20 cellular contexts compared by ENCODE assay signal in the genomic region with DNA sequence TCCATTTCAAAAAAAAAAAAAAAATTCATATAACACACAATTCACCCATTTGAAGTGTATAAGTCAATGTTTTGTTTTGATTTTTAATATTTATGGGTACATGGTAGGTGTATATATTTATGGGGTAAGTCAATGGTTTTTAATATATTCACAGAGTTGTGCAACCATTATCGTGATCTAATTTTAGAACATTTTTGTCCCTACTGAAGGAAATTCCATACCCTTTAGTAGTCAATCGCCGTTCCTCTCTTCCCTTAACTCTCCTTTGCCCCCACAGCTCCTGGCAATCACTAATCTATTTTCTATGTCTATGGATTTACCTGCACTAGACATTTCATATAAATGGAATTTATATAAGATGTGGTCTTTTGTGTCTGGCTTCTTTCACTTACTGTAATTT.
DNase-seq lines count a peak whose midpoint lies in the region; ATAC-seq, FAIRE-seq and TF ChIP-seq lines count a peak whose summit lies in the region.
"Had no signal": no experiment of that assay in that cellular context is flagged by ENCODE, and none has a peak within 500 bp of the region (broad histone marks: within the 10 kb centered on the region; RNA-seq: fewer than 3 reads in every experiment).

No MANE protein-coding gene starts in this region.

- H3F3A ChIP-seq in SK-N-SH (replicated peaks; ENCODE audit: insufficient read depth), result no peaks in the 10 kb centered on the region

- no peaks in the 10 kb centered on the region for H3K9me1 ChIP-seq in K562 (ENCODE audit: control insufficient read depth, insufficient read depth, low read length)

- no peak for TF ChIP-seq RAD21 in SK-N-SH (IDR thresholded peaks at IDR 0.05; ENCODE audit: low read length)
- no peak for TF ChIP-seq RAD21 in K562 (CRISPR knock-in tag; conservative IDR thresholded peaks at IDR 0.05 in 1 of 2, IDR thresholded peaks at IDR 0.05 in 1 of 2)

- H3K9me3 Mint-ChIP-seq in stimulated activated naive B cell treated with anti-CD40 and anti-IgM and Interleukin-4, amounts not matched to agents 10 μg/mL and 1 μg/mL and 100 μg/mL, for 72 hours, result peaks cover 0 to 1% of the 10 kb centered on the region in 2 donors
- H3K9me3 Mint-ChIP-seq in endodermal cell, result no peaks in the 10 kb centered on the region

- TF ChIP-seq CTCF in SK-N-SH (IDR thresholded peaks at IDR 0.05) (no peak), K562 (IDR thresholded peaks at IDR 0.05 in 2 of 3, conservative IDR thresholded peaks at IDR 0.05 in 1 of 3; ENCODE audit: insufficient read depth in 2 of 3, low read depth in 1 of 3, low read length in 3 of 3) (no peak), fibroblast of the aortic adventitia (IDR thresholded peaks at IDR 0.05; ENCODE audit: insufficient read depth, low read length) (no peak), ascending aorta (IDR thresholded peaks at IDR 0.05) (no peak), endodermal cell (conservative IDR thresholded peaks at IDR 0.05) (no peak)

- no peak overlapping the region for H2AFZ ChIP-seq in SK-N-SH (ENCODE audit: low read depth)
- H2AFZ ChIP-seq in K562 (ENCODE audit: low read depth, low read length), result no peak overlapping the region

- H3K9me2 ChIP-seq in SK-N-SH, result no peaks in the 10 kb centered on the region

- H3K4me2 ChIP-seq in SK-N-SH (no peak overlapping the region), K562 (ENCODE audit: insufficient read depth, low read length) (no peak overlapping the region)
- H3K4me2 ChIP-seq: BLaER1 treated with 17β-estradiol and CSF1 and Interleukin-3, amounts not matched to agents 10 nM and 100 nM had no signal

- peak overlapping the region; percentile 2 to 9 for H3K4me3 Mint-ChIP-seq in stimulated activated naive B cell treated with anti-CD40 and anti-IgM and Interleukin-4, amounts not matched to agents 10 μg/mL and 1 μg/mL and 100 μg/mL, for 72 hours
- H3K4me3 Mint-ChIP-seq in endodermal cell, result no peak overlapping the region

- POLR2A ChIA-PET in SK-N-SH (lab: Yijun Ruan, JAX), result no interaction called here
- POLR2A ChIA-PET in K562 (lab: Yijun Ruan, JAX), result interaction anchor here (0.8 to 1.0 kb wide), 2 partner anchors 10 to 51 kb away, joined by 3 read pairs; no protein-coding TSS in a partner anchor

- H3K36me3 Mint-ChIP-seq in stimulated activated naive B cell treated with anti-CD40 and anti-IgM and Interleukin-4, amounts not matched to agents 10 μg/mL and 1 μg/mL and 100 μg/mL, for 72 hours, result peaks cover 44 to 60% of the 10 kb centered on the region in 2 donors
- peaks cover 43% of the 10 kb centered on the region for H3K36me3 Mint-ChIP-seq in endodermal cell (ENCODE audit: low read depth)

- DNase-seq in SK-N-SH, result no peak
- no peak for DNase-seq in K562 (ENCODE audit: extremely low read depth in 1 of 4, low spot score in 3 of 4)
- peak; percentile 20 for DNase-seq in fibroblast of the aortic adventitia (ENCODE audit: low read depth)
- no peak for DNase-seq in stimulated activated naive B cell treated with anti-CD40 and anti-IgM and Interleukin-4, amounts not matched to agents 10 μg/mL and 1 μg/mL and 100 μg/mL, for 72 hours
- no peak for DNase-seq in ascending aorta (ENCODE audit: low spot score in 2 of 2)
- no peak for DNase-seq in HuH-7 (ENCODE audit: low spot score)
- DNase-seq in endodermal cell, result no peak
- DNase-seq: DMS 273 treated with DMSO at 0.1 percent for 48 hours, GOT3, MG63, NCI-H1092 treated with DMSO at 0.1 percent for 48 hours, NCI-H187, NCI-H446 treated with DMSO at 0.1 percent for 48 hours, NCI-H748 treated with DMSO at 0.1 percent for 48 hours, Right ventricle myocardium superior had no signal

- no peaks in the 10 kb centered on the region for H3K79me2 ChIP-seq in SK-N-SH (ENCODE audit: insufficient read depth)
- no peaks in the 10 kb centered on the region for H3K79me2 ChIP-seq in K562 (ENCODE audit: control insufficient read depth, insufficient read depth, low read length)

- H3K27me3 Mint-ChIP-seq in stimulated activated naive B cell treated with anti-CD40 and anti-IgM and Interleukin-4, amounts not matched to agents 10 μg/mL and 1 μg/mL and 100 μg/mL, for 72 hours, result no peaks in the 10 kb centered on the region
- H3K27me3 Mint-ChIP-seq in endodermal cell (ENCODE audit: insufficient read depth), result no peaks in the 10 kb centered on the region

- BruUV-seq in K562 (replicated peaks; lab: Mats Ljungman, UMichigan), result no TSS peak

- in situ Hi-C loops in K562 (cut with MboI), result no loop called here

- H4K20me1 ChIP-seq in SK-N-SH (ENCODE audit: insufficient read depth) (no peaks in the 10 kb centered on the region), K562 (replicated peaks; ENCODE audit: control insufficient read depth, insufficient read depth, low read length) (no peaks in the 10 kb centered on the region)
- H4K20me1 ChIP-seq: BLaER1 treated with 17β-estradiol and CSF1 and Interleukin-3, amounts not matched to agents 10 nM and 100 nM had no signal

- peak; percentile 28; the same call in 1 of the 3 replicates for ATAC-seq in SK-N-SH treated with all-trans-retinoic acid at 6 μM for 48 hours
- ATAC-seq in K562, result no peak
- no peak for ATAC-seq in stimulated activated naive B cell treated with anti-CD40 and anti-IgM and Interleukin-4, amounts not matched to agents 10 μg/mL and 1 μg/mL and 100 μg/mL, for 72 hours (replicated peaks)
- ATAC-seq: GM12878 had no signal

- H3K4me1 ChIP-seq in SK-N-SH (ENCODE audit: control insufficient read depth in 1 of 2, insufficient read depth in 2 of 2, low read depth in 1 of 2, low read length in 1 of 2) (no peaks in the 10 kb centered on the region; a peak in 1 of 4 replicates), K562 (replicated peaks in 1 of 2; ENCODE audit: control insufficient read depth in 2 of 2, insufficient read depth in 2 of 2, low read length in 2 of 2) (no peaks in the 10 kb centered on the region), ascending aorta (no peaks in the 10 kb centered on the region), endodermal cell (ENCODE audit: control insufficient read depth, insufficient read depth, low read length) (no peaks in the 10 kb centered on the region)
- H3K4me1 ChIP-seq: BLaER1 treated with 17β-estradiol and CSF1 and Interleukin-3, amounts not matched to agents 10 nM and 100 nM had no signal

- H3K27me3 ChIP-seq in SK-N-SH (ENCODE audit: insufficient read depth) (no peaks in the 10 kb centered on the region), K562 (ENCODE audit: control insufficient read depth in 2 of 2, insufficient read depth in 2 of 2, low read length in 2 of 2) (no peaks in the 10 kb centered on the region), ascending aorta (no peaks in the 10 kb centered on the region), endodermal cell (ENCODE audit: control insufficient read depth, insufficient read depth, low read length, poor library complexity, severe bottlenecking) (no peaks in the 10 kb centered on the region)
- H3K27me3 ChIP-seq: BLaER1 treated with 17β-estradiol and CSF1 and Interleukin-3, amounts not matched to agents 10 nM and 100 nM; MG63 had no signal

- H3K4me1 Mint-ChIP-seq in stimulated activated naive B cell treated with anti-CD40 and anti-IgM and Interleukin-4, amounts not matched to agents 10 μg/mL and 1 μg/mL and 100 μg/mL, for 72 hours, result peaks cover 22 to 37% of the 10 kb centered on the region in 2 donors
- no peaks in the 10 kb centered on the region for H3K4me1 Mint-ChIP-seq in endodermal cell

- H3K27ac ChIP-seq in SK-N-SH (ENCODE audit: low read depth in 2 of 2, low read length in 1 of 2) (no peak overlapping the region), K562 (ENCODE audit: extremely low read depth, low read depth, low read length) (no peak overlapping the region), ascending aorta (no peak overlapping the region), endodermal cell (ENCODE audit: low read depth, low read length) (no peak overlapping the region)
- H3K27ac ChIP-seq: 22Rv1; BLaER1 treated with 17β-estradiol and CSF1 and Interleukin-3, amounts not matched to agents 10 nM and 100 nM; HL-60 had no signal

- intact Hi-C loops in K562 (cut with micrococcal nuclease), result no loop called here
- intact Hi-C loops in ascending aorta (cut with DNase I), result no loop called here

- H3K9ac ChIP-seq in SK-N-SH (no peak overlapping the region), K562 (ENCODE audit: insufficient read depth in 1 of 2, low read depth in 2 of 2, low read length in 2 of 2) (no peak overlapping the region), endodermal cell (ENCODE audit: extremely low read depth, low read length, poor library complexity, severe bottlenecking) (no peak overlapping the region)
- H3K9ac ChIP-seq: BLaER1 treated with 17β-estradiol and CSF1 and Interleukin-3, amounts not matched to agents 10 nM and 100 nM had no signal

- H3K36me3 ChIP-seq in SK-N-SH (replicated peaks in 1 of 2; ENCODE audit: control insufficient read depth in 1 of 2, insufficient read depth in 2 of 2, low read length in 1 of 2), result peaks cover 21% of the 10 kb centered on the region in 2 experiments
- peaks cover 23% of the 10 kb centered on the region; the same call in 2 of the 3 replicates for H3K36me3 ChIP-seq in K562 (ENCODE audit: control insufficient read depth, insufficient read depth, low read length)
- peaks cover 41 to 58% of the 10 kb centered on the region in 2 donors for H3K36me3 ChIP-seq in ascending aorta
- peaks cover 36% of the 10 kb centered on the region for H3K36me3 ChIP-seq in endodermal cell (ENCODE audit: control insufficient read depth, insufficient read depth, low read length)

- 70% methylated on average over 3 of the region's 3 CpGs for WGBS in SK-N-SH (ENCODE audit: low lambda C conversion rate)
- WGBS in K562 (ENCODE audit: insufficient coverage, low coverage, missing lambda C conversion rate), result 94% methylated on average over 3 of the region's 3 CpGs
- 93 to 100% methylated on average over 2 to 3 of the region's 3 CpGs for WGBS in endodermal cell (ENCODE audit: insufficient coverage in 1 of 2, insufficient read length in 1 of 2), 2 experiments

- H3K4me3 ChIP-seq in SK-N-SH (ENCODE audit: low read depth in 2 of 2, low read length in 1 of 2), result no peak overlapping the region
- H3K4me3 ChIP-seq in K562, result no peak overlapping the region
- no peak overlapping the region for H3K4me3 ChIP-seq in fibroblast of the aortic adventitia (ENCODE audit: low read depth, low read length)
- H3K4me3 ChIP-seq in ascending aorta, result no peak overlapping the region
- H3K4me3 ChIP-seq in endodermal cell (ENCODE audit: low read length), result no peak overlapping the region
- H3K4me3 ChIP-seq: BLaER1 treated with 17β-estradiol and CSF1 and Interleukin-3, amounts not matched to agents 10 nM and 100 nM; GM12878; MG63 had no signal

- TF ChIP-seq EP300 in SK-N-SH (IDR thresholded peaks at IDR 0.05; ENCODE audit: borderline replicate concordance in 1 of 2, low read depth in 1 of 2, low read length in 1 of 2) (no peak), K562 (IDR thresholded peaks at IDR 0.05; ENCODE audit: low read length) (no peak)

- no peaks in the 10 kb centered on the region for H3K9me3 ChIP-seq in SK-N-SH
- no peaks in the 10 kb centered on the region for H3K9me3 ChIP-seq in K562 (replicated peaks; ENCODE audit: control insufficient read depth, insufficient read depth, low read depth, low read length)
- no peaks in the 10 kb centered on the region for H3K9me3 ChIP-seq in ascending aorta
- H3K9me3 ChIP-seq in endodermal cell (ENCODE audit: control insufficient read depth, low read length), result no peaks in the 10 kb centered on the region
- H3K9me3 ChIP-seq: BLaER1 treated with 17β-estradiol and CSF1 and Interleukin-3, amounts not matched to agents 10 nM and 100 nM; MG63 had no signal

- TF ChIP-seq POLR2A in K562 (conservative IDR thresholded peaks at IDR 0.05), result no peak

- CTCF ChIA-PET in SK-N-SH (lab: Yijun Ruan, JAX), result interaction anchor here (1.8 kb wide), 1 partner anchor 20 kb away, joined by 5 read pairs; no protein-coding TSS in a partner anchor
- CTCF ChIA-PET in K562 (lab: Yijun Ruan, JAX; ENCODE audit: low intra/inter-chr PET ratio), result no interaction called here

- H3K27ac Mint-ChIP-seq in stimulated activated naive B cell treated with anti-CD40 and anti-IgM and Interleukin-4, amounts not matched to agents 10 μg/mL and 1 μg/mL and 100 μg/mL, for 72 hours, result peak overlapping the region; percentile 43
- H3K27ac Mint-ChIP-seq in endodermal cell, result no peak overlapping the region

- FAIRE-seq in K562 (lab: Jason Lieb, UNC), result no peak
- FAIRE-seq: GM12878 had no signal
